Comparison of ENCODE assay signal across 8 cellular contexts in genomic region chr19:5913739-5914357, GRCh38. TPM values are rescaled to one million over a fixed set of nuclear protein-coding genes. Genes with fewer than 3 reads are reported as not detected.
DNase-seq lines count a peak whose midpoint lies in the region; ATAC-seq and TF ChIP-seq lines count a peak whose summit lies in the region.

TSS of gene CAPS (plus strand) at chr19:5914254. CDS start at chr19:5914407, 153 bp downstream.

- no peaks in the 10 kb centered on the region for H4K20me1 ChIP-seq in mammary epithelial cell (ENCODE audit: insufficient read depth, low read length)

- no TSS peak for BruUV-seq in mammary epithelial cell (replicated peaks; lab: Mats Ljungman, UMichigan)

- H3K4me3 ChIP-seq in mammary epithelial cell (replicated peaks in 1 of 3; ENCODE audit: insufficient read depth in 1 of 3, low read depth in 2 of 3, low read length in 3 of 3) (peak within 1 kb of the TSS in 1 of 3 experiments; percentile 10), tibial artery (no peak within 1 kb of the TSS)

- no peaks in the 10 kb centered on the region for H3K79me2 ChIP-seq in mammary epithelial cell (ENCODE audit: insufficient read depth, low read length)

- DNase-seq in T-helper 1 cell (no peak), mammary epithelial cell (peak; percentile 72), left colon (peak; percentile 79 to 88), tibial artery (peak; percentile 42 to 78), DMS79 (lab: John Stamatoyannopoulos, UW) (no peak), NCI-H1436 (lab: John Stamatoyannopoulos, UW) (no peak)

- peak; percentile 84 for ATAC-seq in left colon
- ATAC-seq in GM18870 (IDR thresholded peaks at IDR 0.05; ENCODE audit: unreplicated experiment) = no peak

- no peaks in the 10 kb centered on the region for H3K27me3 ChIP-seq in mammary epithelial cell (ENCODE audit: insufficient read depth, low read length)
- H3K27me3 ChIP-seq in tibial artery = no peaks in the 10 kb centered on the region

- in situ Hi-C loops in mammary epithelial cell (cut with MboI; ENCODE audit: low sequenced_read_pairs in 2 of 2) = no loop called here

- no peak within 1 kb of the TSS for H2AFZ ChIP-seq in mammary epithelial cell (ENCODE audit: low read depth, low read length)

- no peaks in the 10 kb centered on the region for H3K36me3 ChIP-seq in mammary epithelial cell (ENCODE audit: insufficient read depth, low read length)
- H3K36me3 ChIP-seq in tibial artery = peaks cover 33 to 66% (median 59%) of the 10 kb centered on the region in 3 donors

- dilution Hi-C loops in mammary epithelial cell (cut with HindIII; ENCODE audit: low sequenced_read_pairs) = no loop called here

- no peak within 1 kb of the TSS for H3K27ac ChIP-seq in mammary epithelial cell (ENCODE audit: insufficient read depth, low read depth, low read length)
- H3K27ac ChIP-seq in tibial artery = peak within 1 kb of the TSS; percentile 22 to 41

- H3K4me1 ChIP-seq in mammary epithelial cell (ENCODE audit: insufficient read depth, low read length) = peaks cover 37% of the 10 kb centered on the region
- H3K4me1 ChIP-seq in tibial artery = peaks cover 0 to 27% (median 9%) of the 10 kb centered on the region in 4 donors

- H3K9ac ChIP-seq in mammary epithelial cell (ENCODE audit: insufficient read depth, low read length) = no peak within 1 kb of the TSS

- H3K4me2 ChIP-seq in mammary epithelial cell (ENCODE audit: insufficient read depth, low read depth, low read length) = peak within 1 kb of the TSS; percentile 48

- H3K9me3 ChIP-seq in mammary epithelial cell (replicated peaks; ENCODE audit: insufficient read depth, low read length) = no peaks in the 10 kb centered on the region
- H3K9me3 ChIP-seq in tibial artery = no peaks in the 10 kb centered on the region

- WGBS in mammary epithelial cell (ENCODE audit: low coverage, missing lambda C conversion rate) = 8% methylated on average over 2 of the region's 10 CpGs

- intact Hi-C loops in T-helper 1 cell treated with Interleukin-12 subunit alpha and Interleukin-12 subunit beta and Interleukin-4 antibody, amounts not matched to agents 30 ng/mL and 1 ng/mL, for 36 hours (cut with micrococcal nuclease) = no loop called here
- intact Hi-C loops in mammary epithelial cell (cut with micrococcal nuclease) (no loop called here), left colon (cut with DNase I, micrococcal nuclease) (no loop called here), tibial artery (cut with DNase I; ENCODE audit: low total_unique reads) (no loop called here)

- CTCF ChIA-PET in mammary epithelial cell (lab: Charles Lee; ENCODE audit: low non-redundant PET) = interaction anchor here (1.0 kb wide), 1 partner anchor 54 kb away, joined by 5 read pairs; no protein-coding TSS in a partner anchor

- TF ChIP-seq CTCF in mammary epithelial cell (conservative IDR thresholded peaks at IDR 0.05 in 1 of 2, IDR thresholded peaks at IDR 0.05 in 1 of 2; ENCODE audit: extremely low read depth in 1 of 2, insufficient read depth in 1 of 2, low read depth in 1 of 2, low read length in 2 of 2) = no peak
- no peak for TF ChIP-seq CTCF in tibial artery (IDR thresholded peaks at IDR 0.05)

RNA-seq across cellular contexts. Expression of gene CAPS, which starts in this region (rescaled TPM):
- total RNA-seq in T-helper 1 cell treated with Interleukin-12 subunit alpha and Interleukin-12 subunit beta and Interleukin-4 antibody, amounts not matched to agents 30 ng/mL and 1 ng/mL, for 36 hours = 13.0 and 15.5 TPM in 2 replicates
- total RNA-seq in mammary epithelial cell (10 to 100 TPM in 1 of 2 donors, 1 to 10 TPM in 1; 9.0 to 15.0 TPM), left colon (10 to 100 TPM; 14.3 to 18.6 TPM)
- 8.8 TPM for polyA plus RNA-seq in mammary epithelial cell
- 1.7 TPM for polyA minus RNA-seq in mammary epithelial cell

Comparison
In these comparisons a context has a peak if more than half of its experiments do, and no peak if none do; other contexts are left out.
1. DNase-seq: peak in mammary epithelial cell (single experiment), left colon (2 of 2) and tibial artery (2 of 2); none in T-helper 1 cell (0 of 5), DMS79 (single experiment) and NCI-H1436 (single experiment).